ENCODE assay signal across 20 cellular contexts in the genomic region with DNA sequence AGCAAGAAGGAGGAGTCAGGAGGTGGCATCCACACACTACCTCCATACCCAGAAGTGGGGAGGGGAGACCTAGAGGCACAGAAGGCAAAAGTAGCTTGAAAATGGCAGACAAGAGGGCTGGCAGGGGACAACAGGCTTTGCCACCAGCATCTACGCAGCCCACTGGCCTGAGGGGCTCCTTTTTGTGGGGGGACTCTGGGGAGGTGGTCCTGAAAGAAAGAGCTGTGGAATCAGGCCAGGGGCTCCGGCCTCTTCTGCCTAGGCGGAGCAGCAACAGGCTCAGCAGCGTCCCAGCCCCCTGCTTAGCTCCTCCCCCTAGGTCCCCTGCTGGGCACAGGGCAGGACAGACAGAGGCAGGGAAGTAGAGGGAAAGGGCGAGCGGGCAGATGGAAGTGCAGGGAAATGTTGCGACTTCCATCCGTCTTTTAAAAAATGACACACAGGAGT. TPM values are rescaled to one million over a fixed set of nuclear protein-coding genes. Genes with fewer than 3 reads are reported as not detected.
DNase-seq lines count a peak whose midpoint lies in the region; ATAC-seq and TF ChIP-seq lines count a peak whose summit lies in the region.
"Had no signal": no experiment of that assay in that cellular context is flagged by ENCODE, and none has a peak within 500 bp of the region (broad histone marks: within the 10 kb centered on the region; RNA-seq: fewer than 3 reads in every experiment).

No MANE protein-coding gene starts in this region.

- H3K9me3 Mint-ChIP-seq in progenitor cell of endocrine pancreas (ENCODE audit: low read depth), result no peaks in the 10 kb centered on the region
- H3K9me3 Mint-ChIP-seq: activated CD4-positive, alpha-beta T cell treated with anti-CD3 and anti-CD28 coated beads, Interleukin-2, amount 10 ng/mL, durations not matched to agents 24 days and 14 days; activated naive CD8-positive, alpha-beta T cell treated with anti-CD3 and anti-CD28 coated beads, Interleukin-2, amount 10 ng/mL, durations not matched to agents 7 days and 5 days had no signal

- no peaks in the 10 kb centered on the region for H3K36me3 ChIP-seq in H7 (replicated peaks; ENCODE audit: control insufficient read depth, insufficient read depth, low read length)
- H3K36me3 ChIP-seq in OCI-LY7 (ENCODE audit: insufficient read depth, low read length), result no peaks in the 10 kb centered on the region
- H3K36me3 ChIP-seq in psoas muscle (ENCODE audit: insufficient read depth in 1 of 2, low read depth in 1 of 2), result no peaks in the 10 kb centered on the region

- no peaks in the 10 kb centered on the region for H3K36me3 Mint-ChIP-seq in progenitor cell of endocrine pancreas (ENCODE audit: insufficient read depth)
- H3K36me3 Mint-ChIP-seq: activated naive CD8-positive, alpha-beta T cell treated with anti-CD3 and anti-CD28 coated beads, Interleukin-2, amount 10 ng/mL, durations not matched to agents 7 days and 5 days had no signal

- peak overlapping the region; percentile 59; the same call in 1 of the 2 replicates for H2AFZ ChIP-seq in OCI-LY7 (ENCODE audit: low read length)

- H3K9me3 ChIP-seq in OCI-LY7 (ENCODE audit: low read length) (no peaks in the 10 kb centered on the region), psoas muscle (no peaks in the 10 kb centered on the region)
- H3K9me3 ChIP-seq: body of pancreas had no signal

- H3K4me3 Mint-ChIP-seq in progenitor cell of endocrine pancreas (ENCODE audit: low read depth), result no peak overlapping the region
- H3K4me3 Mint-ChIP-seq: activated CD4-positive, alpha-beta T cell treated with anti-CD3 and anti-CD28 coated beads, Interleukin-2, amount 10 ng/mL, durations not matched to agents 24 days and 14 days; activated naive CD8-positive, alpha-beta T cell treated with anti-CD3 and anti-CD28 coated beads, Interleukin-2, amount 10 ng/mL, durations not matched to agents 7 days and 5 days had no signal

- peaks cover 47% of the 10 kb centered on the region for H3K4me1 ChIP-seq in OCI-LY7 (ENCODE audit: insufficient read depth, low read length, poor library complexity, severe bottlenecking)
- no peaks in the 10 kb centered on the region for H3K4me1 ChIP-seq in psoas muscle
- H3K4me1 ChIP-seq: body of pancreas had no signal

- H3K79me2 ChIP-seq in OCI-LY7 (ENCODE audit: insufficient read depth, low read depth, low read length), result no peaks in the 10 kb centered on the region

- H3K4me3 ChIP-seq in H7 (ENCODE audit: insufficient read depth, low read depth, low read length), result peak overlapping the region; percentile 19
- no peak overlapping the region for H3K4me3 ChIP-seq in OCI-LY7 (ENCODE audit: low read depth, low read length, poor library complexity, severe bottlenecking)
- H3K4me3 ChIP-seq in psoas muscle, result no peak overlapping the region
- H3K4me3 ChIP-seq: body of pancreas, lung had no signal

- no peaks in the 10 kb centered on the region for H4K20me1 ChIP-seq in OCI-LY7 (ENCODE audit: insufficient read depth, low read length)

- H3K4me2 ChIP-seq in OCI-LY7 (ENCODE audit: low read length), result no peak overlapping the region

- WGBS in psoas muscle, 3 donors, result 61 to 82% (median 68%) methylated on average over 8 of the region's 8 CpGs

- CTCF ChIA-PET in OCI-LY7 (lab: Charles Lee; ENCODE audit: unreplicated experiment), result no interaction called here

- H3K27me3 Mint-ChIP-seq in progenitor cell of endocrine pancreas, result peaks cover 58% of the 10 kb centered on the region

- intact Hi-C loops in OCI-LY7 (cut with micrococcal nuclease; ENCODE audit: unreplicated experiment), result no loop called here
- intact Hi-C loops in psoas muscle (cut with DNase I), result no loop called here

- H3K27me3 ChIP-seq in H7 (ENCODE audit: control insufficient read depth, insufficient read depth, low read length) (no peaks in the 10 kb centered on the region; the same call in 1 of the 2 replicates), psoas muscle (ENCODE audit: insufficient read depth in 3 of 3, low read length in 2 of 3) (peaks cover 0 to 2% (median 2%) of the 10 kb centered on the region in 3 donors)
- H3K27me3 ChIP-seq: body of pancreas had no signal

- H3K27ac ChIP-seq in 22Rv1 (no peak overlapping the region), OCI-LY7 (ENCODE audit: low read depth, low read length, poor library complexity, severe bottlenecking) (no peak overlapping the region), psoas muscle (no peak overlapping the region)
- H3K27ac ChIP-seq: body of pancreas, C4-2B had no signal

- H3K9me2 ChIP-seq in OCI-LY7 (ENCODE audit: insufficient read depth, low read length), result no peaks in the 10 kb centered on the region

- H3K4me1 Mint-ChIP-seq in progenitor cell of endocrine pancreas (ENCODE audit: low read depth), result peaks cover 3% of the 10 kb centered on the region
- H3K4me1 Mint-ChIP-seq: activated CD4-positive, alpha-beta T cell treated with anti-CD3 and anti-CD28 coated beads, Interleukin-2, amount 10 ng/mL, durations not matched to agents 24 days and 14 days; activated naive CD8-positive, alpha-beta T cell treated with anti-CD3 and anti-CD28 coated beads, Interleukin-2, amount 10 ng/mL, durations not matched to agents 7 days and 5 days had no signal

- peak; percentile 87 for DNase-seq in H7
- DNase-seq in OCI-LY7 (ENCODE audit: low spot score), result no peak
- peak; percentile 87 for DNase-seq in iPS-NIHi11 (ENCODE audit: low spot score)
- no peak for DNase-seq in psoas muscle
- DNase-seq in effector CD4-positive, alpha-beta T cell, result no peak
- DNase-seq in progenitor cell of endocrine pancreas (ENCODE audit: low spot score, unreplicated experiment), result no peak
- DNase-seq: activated CD4-positive, alpha-beta T cell treated with anti-CD3 and anti-CD28 coated beads, Interleukin-2, amount 10 ng/mL, durations not matched to agents 24 days and 14 days; activated naive CD8-positive, alpha-beta T cell treated with anti-CD3 and anti-CD28 coated beads, Interleukin-2, amount 10 ng/mL, durations not matched to agents 7 days and 5 days; body of pancreas; islet precursor cell; NCI-H1092 treated with DMSO at 0.1 percent for 48 hours; NCI-H2081; NCI-H446; NK-92 treated with Interleukin-12 subunit alpha and Interleukin-12 subunit beta, amount 100 ng/mL, for 24 hours; nucleus accumbens had no signal

- TF ChIP-seq CTCF in 22Rv1 (IDR thresholded peaks at IDR 0.05) (peak; percentile 13; the same call in 1 of the 2 replicates), OCI-LY7 (conservative IDR thresholded peaks at IDR 0.05; ENCODE audit: low read length) (no peak), psoas muscle (IDR thresholded peaks at IDR 0.05) (no peak), progenitor cell of endocrine pancreas (IDR thresholded peaks at IDR 0.05; ENCODE audit: unreplicated experiment) (no peak)

- no TSS peak for BruUV-seq in OCI-LY7 (replicated peaks; lab: Mats Ljungman, UMichigan)

- POLR2A ChIA-PET in OCI-LY7 (lab: Charles Lee), result interaction anchor here (0.6 to 2.1 kb wide), 8 partner anchors 10 to 446 kb away, joined by 3 to 9 read pairs (median 5); partner anchors contain the start of genes LEFTY2 and PYCR2

- no peak for ATAC-seq in psoas muscle
- ATAC-seq in GM18873 (IDR thresholded peaks at IDR 0.05; ENCODE audit: low FRiP score, unreplicated experiment), result no peak
- ATAC-seq: body of pancreas had no signal

- H3K27ac Mint-ChIP-seq in progenitor cell of endocrine pancreas, result no peak overlapping the region
- H3K27ac Mint-ChIP-seq: activated CD4-positive, alpha-beta T cell treated with anti-CD3 and anti-CD28 coated beads, Interleukin-2, amount 10 ng/mL, durations not matched to agents 24 days and 14 days; activated naive CD8-positive, alpha-beta T cell treated with anti-CD3 and anti-CD28 coated beads, Interleukin-2, amount 10 ng/mL, durations not matched to agents 7 days and 5 days had no signal

RNA-seq across cellular contexts. Expression of gene LEFTY2, which starts 9.9 kb away (rescaled TPM):
- total RNA-seq in H7 (2014; rRNA removed; shearing (Covaris generic)), result 971 and 2,272 TPM in 2 replicates
- 3.8 and 4.8 TPM in 2 replicates for total RNA-seq in OCI-LY7 (2014; rRNA removed; shearing (Covaris generic))
- total RNA-seq in OCI-LY7 (2022) (4.3 and 7.3 TPM in 2 replicates), psoas muscle (1 to 10 TPM in 1 of 4 donors, under 1 TPM in 2, not detected in 1; 0.13 to 1.2 (median 0.42) TPM), progenitor cell of endocrine pancreas (0.22 and 0.51 TPM in 2 replicates)
- polyA plus RNA-seq in psoas muscle, result under 1 TPM in 2 of 3 donors, not detected in 1; 0.03 to 0.10 TPM
- total RNA-seq: activated CD4-positive, alpha-beta T cell treated with anti-CD3 and anti-CD28 coated beads, Interleukin-2, amount 10 ng/mL, durations not matched to agents 24 days and 14 days; activated naive CD8-positive, alpha-beta T cell treated with anti-CD3 and anti-CD28 coated beads, Interleukin-2, amount 10 ng/mL, durations not matched to agents 7 days and 5 days; LHCN-M2 had no signal

RNA-seq across cellular contexts. Expression of gene PYCR2, which starts 26.9 kb away (rescaled TPM):
- total RNA-seq in H7 (2014; rRNA removed; shearing (Covaris generic)), result 308 and 356 TPM in 2 replicates
- total RNA-seq in OCI-LY7 (2014; rRNA removed; shearing (Covaris generic)), result 120 and 136 TPM in 2 replicates
- total RNA-seq in OCI-LY7 (2022) (153 and 181 TPM in 2 replicates), psoas muscle (10 to 100 TPM; 46.0 to 59.4 (median 53.7) TPM), progenitor cell of endocrine pancreas (54.5 and 54.8 TPM in 2 replicates)
- 10 to 100 TPM; 34.9 to 70.2 (median 41.4) TPM for polyA plus RNA-seq in psoas muscle

RNA-seq across cellular contexts. Expression of gene SDE2, which starts 48.2 kb away (rescaled TPM):
- total RNA-seq in H7 (2014; rRNA removed; shearing (Covaris generic)), result 34.4 and 38.4 TPM in 2 replicates
- 18.2 and 22.0 TPM in 2 replicates for total RNA-seq in OCI-LY7 (2014; rRNA removed; shearing (Covaris generic))
- total RNA-seq in OCI-LY7 (2022), result 25.0 and 25.4 TPM in 2 replicates
- 10 to 100 TPM; 17.4 to 27.7 (median 22.1) TPM for total RNA-seq in psoas muscle
- polyA plus RNA-seq in psoas muscle, result 10 to 100 TPM in 1 of 3 donors, 1 to 10 TPM in 2; 8.1 to 19.5 (median 9.7) TPM
- total RNA-seq in progenitor cell of endocrine pancreas, result 15.0 and 15.1 TPM in 2 replicates

Comparison
In these comparisons a context has a peak if more than half of its experiments do, and no peak if none do; other contexts are left out.
1. DNase-seq: peak in H7 (single experiment) and iPS-NIHi11 (single experiment); none in OCI-LY7 (single experiment), psoas muscle (0 of 2), effector CD4-positive, alpha-beta T cell (single experiment) and progenitor cell of endocrine pancreas (single experiment).
2. RNA of gene LEFTY2, which starts 9.9 kb away (total RNA-seq): 971 to 2,272 TPM in H7; 3.8 to 7.3 TPM in OCI-LY7, 0.13 to 1.2 TPM in psoas muscle and 0.22 to 0.51 TPM in progenitor cell of endocrine pancreas; every median in the first group is over 100 times any median in the second.